Comparison of ENCODE assay signal across 1 cellular context in the genomic region with DNA sequence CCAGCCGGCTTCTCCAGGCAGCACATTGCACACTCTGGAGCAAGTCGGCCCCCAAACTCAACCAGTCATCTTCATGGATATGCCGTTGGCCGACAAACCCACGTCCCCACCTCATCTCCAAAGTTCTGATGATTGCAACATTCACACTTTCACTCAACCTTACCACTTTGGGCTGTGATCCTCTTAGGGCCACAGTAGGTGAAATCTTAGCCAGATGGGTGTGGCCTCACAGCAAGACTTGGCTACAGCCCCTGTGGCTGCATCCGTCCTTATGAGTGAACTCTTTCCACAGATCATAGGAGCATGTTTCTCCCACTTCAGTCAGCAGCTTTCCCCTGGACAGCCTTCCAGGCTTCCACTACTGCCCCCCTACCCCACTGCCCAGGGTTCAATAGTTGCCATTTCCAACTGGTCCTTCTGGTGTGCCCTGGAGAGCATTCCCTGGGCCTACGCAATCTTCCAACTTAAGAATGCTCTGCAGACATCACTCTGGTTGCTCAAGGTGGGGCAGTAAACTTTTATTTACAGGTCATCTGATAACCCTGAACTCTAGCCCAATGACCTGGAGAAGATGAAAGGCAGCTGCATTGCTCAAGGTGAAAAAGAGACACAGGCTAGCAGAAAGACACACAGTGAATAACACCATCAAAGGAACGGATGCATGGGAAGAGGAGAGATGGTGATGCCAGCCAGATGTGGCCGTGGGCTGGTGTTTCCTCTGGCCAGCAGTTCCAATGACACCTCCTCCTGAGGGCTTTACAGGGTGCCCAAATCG.
TF ChIP-seq lines count a peak whose summit lies in the region.

No MANE protein-coding gene starts in this region.

TF ChIP-seq in H1, 55 proteins besides CTCF, POLR2A, EP300 and RAD21 (continued from another document):
- TF ChIP-seq EGR1 (IDR thresholded peaks at IDR 0.05; ENCODE audit: borderline replicate concordance, low read depth, low read length), result no peak
- no peak for TF ChIP-seq SP2 (IDR thresholded peaks at IDR 0.05; ENCODE audit: low read length)
- no peak for TF ChIP-seq KDM1A (IDR thresholded peaks at IDR 0.05; ENCODE audit: borderline replicate concordance, low read length)
- TF ChIP-seq HDAC6 (IDR thresholded peaks at IDR 0.05; ENCODE audit: low read depth, low read length), result no peak
- TF ChIP-seq RBBP5 (IDR thresholded peaks at IDR 0.05; ENCODE audit: borderline replicate concordance, low read depth, low read length), result no peak
- no peak for TF ChIP-seq NANOG (IDR thresholded peaks at IDR 0.05; ENCODE audit: insufficient read depth, low read depth, low read length, poor library complexity, severe bottlenecking)
- TF ChIP-seq, protein P1, sequence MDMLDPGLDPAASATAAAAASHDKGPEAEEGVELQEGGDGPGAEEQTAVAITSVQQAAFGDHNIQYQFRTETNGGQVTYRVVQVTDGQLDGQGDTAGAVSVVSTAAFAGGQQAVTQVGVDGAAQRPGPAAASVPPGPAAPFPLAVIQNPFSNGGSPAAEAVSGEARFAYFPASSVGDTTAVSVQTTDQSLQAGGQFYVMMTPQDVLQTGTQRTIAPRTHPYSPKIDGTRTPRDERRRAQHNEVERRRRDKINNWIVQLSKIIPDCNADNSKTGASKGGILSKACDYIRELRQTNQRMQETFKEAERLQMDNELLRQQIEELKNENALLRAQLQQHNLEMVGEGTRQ (IDR thresholded peaks at IDR 0.05; ENCODE audit: low read length), result no peak
TF ChIP-seq in H1: peak in this region for 0.
